18 cellular contexts compared by ENCODE assay signal in genomic region chr18:57891707-57892391, GRCh38.
DNase-seq lines count a peak whose midpoint lies in the region; ATAC-seq, FAIRE-seq and TF ChIP-seq lines count a peak whose summit lies in the region.
"Had no signal": no experiment of that assay in that cellular context is flagged by ENCODE, and none has a peak within 500 bp of the region (broad histone marks: within the 10 kb centered on the region; RNA-seq: fewer than 3 reads in every experiment).

No MANE protein-coding gene starts in this region.

- no TSS peak for BruUV-seq in GM12878 (replicated peaks; lab: Mats Ljungman, UMichigan)

- no peaks in the 10 kb centered on the region for H3K79me2 ChIP-seq in GM12878 (ENCODE audit: control insufficient read depth, insufficient read depth, low read length)

- H3K27ac ChIP-seq in GM12878 (ENCODE audit: control insufficient read depth, insufficient read depth), result no peak overlapping the region; the same call in 1 of the 2 replicates

- H3K27me3 ChIP-seq in GM12878 (replicated peaks in 1 of 2; ENCODE audit: control insufficient read depth in 2 of 2, insufficient read depth in 2 of 2, low read length in 1 of 2), result no peaks in the 10 kb centered on the region

- in situ Hi-C loops in GM12878 (cut with MboI), result no loop called here
- in situ Hi-C loops in GM13977 (cut with MboI; ENCODE audit: low pct_unique_long_range_greater_than_20kb, low sequenced_read_pairs, unreplicated experiment), result no loop called here

- no peaks in the 10 kb centered on the region for H3K36me3 Mint-ChIP-seq in activated CD8-positive, alpha-beta T cell treated with anti-CD3 and anti-CD28 coated beads for 36 hours (ENCODE audit: low read depth)

- CTCF ChIA-PET in GM12878 (lab: Yijun Ruan, JAX), result interaction anchor here (0.8 to 3.1 kb wide), 3 partner anchors 10 to 289 kb away, joined by 3 to 17 read pairs (median 5); no protein-coding TSS in a partner anchor
- CTCF ChIA-PET in activated CD8-positive, alpha-beta T cell treated with anti-CD3 and anti-CD28 coated beads for 36 hours (lab: Charles Lee), result interaction anchor here (1.1 to 2.7 kb wide), 2 partner anchors 10 to 33 kb away, joined by 3 to 15 read pairs; no protein-coding TSS in a partner anchor

- H3K4me2 ChIP-seq in GM12878 (ENCODE audit: control insufficient read depth, insufficient read depth), result peak overlapping the region; percentile 15; the same call in 1 of the 2 replicates

- peaks cover 8% of the 10 kb centered on the region for H3K4me1 ChIP-seq in GM12878 (ENCODE audit: control insufficient read depth, insufficient read depth, low read length)
- H3K4me1 ChIP-seq: Caco-2 had no signal

- FAIRE-seq in D721Med (lab: Jason Lieb, UNC) (peak; percentile 94), GM19239 (lab: Jason Lieb, UNC) (peak; percentile 26), GM12878 (lab: Jason Lieb, UNC) (no peak)
- FAIRE-seq: A204.1 had no signal

- 0% methylated on average over 2 of the region's 2 CpGs for WGBS in GM12878 (ENCODE audit: insufficient coverage, insufficient replicate concordance, low lambda C conversion rate, missing lambda C conversion rate)

- H3K9me3 Mint-ChIP-seq in activated CD8-positive, alpha-beta T cell treated with anti-CD3 and anti-CD28 coated beads for 36 hours, result no peaks in the 10 kb centered on the region

- TF ChIP-seq EP300 in GM12878 (IDR thresholded peaks at IDR 0.05; ENCODE audit: borderline replicate concordance in 1 of 2, control insufficient read depth in 1 of 2, low read depth in 2 of 2, low read length in 2 of 2), result no peak

- POLR2A ChIA-PET in GM12878 (lab: Charles Lee), result no interaction called here
- POLR2A ChIA-PET in activated CD8-positive, alpha-beta T cell treated with anti-CD3 and anti-CD28 coated beads for 36 hours (lab: Charles Lee), result no interaction called here

- ATAC-seq in GM12878 (peak; percentile 41), HG03378 (IDR thresholded peaks at IDR 0.05; ENCODE audit: unreplicated experiment) (no peak)
- ATAC-seq in activated CD8-positive, alpha-beta T cell treated with anti-CD3 and anti-CD28 coated beads for 36 hours, result no peak

- intact Hi-C loops in GM12878 (cut with micrococcal nuclease; ENCODE audit: unreplicated experiment), result loop anchor here (10.0 kb wide), 1 partner anchor 873 kb away; no protein-coding TSS in a partner anchor
- intact Hi-C loops in activated CD8-positive, alpha-beta T cell treated with anti-CD3 and anti-CD28 coated beads for 36 hours (cut with micrococcal nuclease), result no loop called here

- DNase-seq in D721Med (ENCODE audit: insufficient read length, low spot score) (no peak), GM19239 (ENCODE audit: insufficient read length, low spot score) (no peak), M059J (ENCODE audit: low read depth) (peak; percentile 45), GM12878 (ENCODE audit: low read depth, low spot score) (no peak), GM13977 (ENCODE audit: low spot score) (no peak), NCI-H187 treated with DMSO at 0.1 percent for 48 hours (lab: John Stamatoyannopoulos, UW) (no peak)
- DNase-seq in activated CD8-positive, alpha-beta T cell treated with anti-CD3 and anti-CD28 coated beads for 36 hours, result no peak
- DNase-seq: Caco-2; CD4-positive, alpha-beta T cell; NCI-H1105; NCI-H2081 treated with DMSO at 0.1 percent for 48 hours; NCI-H510A treated with DMSO at 0.1 percent for 48 hours; NCI-H774; SIG-M5; T-helper 1 cell had no signal

- H3K27ac Mint-ChIP-seq in activated CD8-positive, alpha-beta T cell treated with anti-CD3 and anti-CD28 coated beads for 36 hours, result no peak overlapping the region
- H3K27ac Mint-ChIP-seq: CD4-positive, alpha-beta T cell had no signal

- H3K9me3 ChIP-seq in GM12878 (replicated peaks; ENCODE audit: control insufficient read depth, insufficient read depth, low read length), result peaks cover 9% of the 10 kb centered on the region; the same call in 2 of the 3 replicates
- H3K9me3 ChIP-seq: Caco-2 had no signal

- H3K4me1 Mint-ChIP-seq in activated CD8-positive, alpha-beta T cell treated with anti-CD3 and anti-CD28 coated beads for 36 hours (ENCODE audit: low read depth), result peaks cover 1% of the 10 kb centered on the region

- RAD21 ChIA-PET in GM12878 (lab: Charles Lee; ENCODE audit: unreplicated experiment), result interaction anchor here (1.0 to 2.0 kb wide), 3 partner anchors 10 to 289 kb away, joined by 3 to 7 read pairs (median 3); no protein-coding TSS in a partner anchor

- no peaks in the 10 kb centered on the region for H3K27me3 Mint-ChIP-seq in activated CD8-positive, alpha-beta T cell treated with anti-CD3 and anti-CD28 coated beads for 36 hours
- H3K27me3 Mint-ChIP-seq: CD4-positive, alpha-beta T cell; IgD-negative memory B cell had no signal

- H4K20me1 ChIP-seq in GM12878 (ENCODE audit: control insufficient read depth, insufficient read depth), result no peaks in the 10 kb centered on the region

- no peak for TF ChIP-seq POLR2A in GM12878 (IDR thresholded peaks at IDR 0.05; ENCODE audit: low read depth, low read length)

- TF ChIP-seq CTCF in D721Med (IDR thresholded peaks at IDR 0.05; ENCODE audit: insufficient read depth, missing control alignments) (no peak), GM12878 (IDR thresholded peaks at IDR 0.05 in 2 of 3, conservative IDR thresholded peaks at IDR 0.05 in 1 of 3; ENCODE audit: control insufficient read depth in 2 of 3, extremely low read depth in 1 of 3, insufficient read depth in 1 of 3, low read depth in 3 of 3, low read length in 3 of 3) (no peak), GM13977 (IDR thresholded peaks at IDR 0.05; ENCODE audit: extremely low read depth, insufficient read depth, missing control alignments) (no peak)
- no peak for TF ChIP-seq CTCF in activated CD8-positive, alpha-beta T cell treated with anti-CD3 and anti-CD28 coated beads for 36 hours (IDR thresholded peaks at IDR 0.05)

- no peaks in the 10 kb centered on the region for H3K36me3 ChIP-seq in GM12878 (ENCODE audit: control insufficient read depth in 2 of 2, insufficient read depth in 2 of 2, low read length in 1 of 2)

- SMC1A ChIA-PET in GM12878 (lab: Charles Lee; ENCODE audit: uncharacterized antibody, unreplicated experiment), result interaction anchor here (1.3 to 1.4 kb wide), 2 partner anchors 10 to 127 kb away, joined by 3 to 5 read pairs; no protein-coding TSS in a partner anchor

- H3K4me3 ChIP-seq in GM12878, result no peak overlapping the region

- no peak overlapping the region for H3K9ac ChIP-seq in GM12878 (ENCODE audit: control insufficient read depth, insufficient read depth, low read length)

- no peak overlapping the region for H2AFZ ChIP-seq in GM12878 (ENCODE audit: control insufficient read depth, low read depth, low read length)

- no peak for TF ChIP-seq RAD21 in GM12878 (IDR thresholded peaks at IDR 0.05; ENCODE audit: insufficient read depth, low read depth, low read length)

- no peak overlapping the region for H3K4me3 Mint-ChIP-seq in activated CD8-positive, alpha-beta T cell treated with anti-CD3 and anti-CD28 coated beads for 36 hours
- H3K4me3 Mint-ChIP-seq: CD4-positive, alpha-beta T cell; IgD-negative memory B cell had no signal

TF ChIP-seq in GM12878, 131 proteins besides CTCF, POLR2A, EP300 and RAD21 (continues in another document):
- TF ChIP-seq ZNF687 (IDR thresholded peaks at IDR 0.05), result no peak
- no peak for TF ChIP-seq HCFC1 (IDR thresholded peaks at IDR 0.05; ENCODE audit: low read length)
- no peak for TF ChIP-seq BCL3 (IDR thresholded peaks at IDR 0.05; ENCODE audit: borderline replicate concordance, insufficient read depth, low read depth, low read length, poor library complexity, severe bottlenecking)
